In genomic region chr9:20226345-20226744, GRCh38 we compare ENCODE assay signal across 20 cellular contexts.
"Had no signal": no experiment of that assay in that cellular context is flagged by ENCODE, and none has a peak within 500 bp of the region (broad histone marks: within the 10 kb centered on the region; RNA-seq: fewer than 3 reads in every experiment).

No MANE protein-coding gene starts in this region.

- ATAC-seq: activated naive CD4-positive, alpha-beta T cell treated with anti-CD3 and anti-CD28 coated beads, Interleukin-2, amount 50 U/mL, for 72 hours; activated T-cell treated with anti-CD3 and anti-CD28 coated beads, Interleukin-2, amount 50 U/mL, for 72 hours; naive thymus-derived CD4-positive, alpha-beta T cell; pancreas had no signal

- DNase-seq: activated CD4-positive, alpha-beta T cell treated with anti-CD3 and anti-CD28 coated beads, Interleukin-2, amount 50 U/mL, for 1 hour; activated gamma-delta T cell; activated T-cell treated with anti-CD3 and anti-CD28 coated beads, Interleukin-2, amount 50 U/mL, for 72 hours; amygdala; dermis blood vessel endothelial cell; effector memory CD4-positive, alpha-beta T cell; mesendoderm; naive thymus-derived CD4-positive, alpha-beta T cell; pancreas; sigmoid colon; spleen; stimulated activated naive CD4-positive, alpha-beta T cell treated with Interleukin-2 at 50 U/mL for 16 hours; T-helper 1 cell; T-helper 9 cell; transverse colon; uterus had no signal

- H3K4me1 ChIP-seq: sigmoid colon, spleen, uterus had no signal

- H3K27ac ChIP-seq: cardiac muscle cell, esophagus muscularis mucosa, pancreas, sigmoid colon, spleen, suprapubic skin, transverse colon, uterus had no signal

- H3K27me3 ChIP-seq: cardiac muscle cell, esophagus muscularis mucosa, pancreas, sigmoid colon, spleen, suprapubic skin, transverse colon, uterus had no signal

- H3K36me3 ChIP-seq: cardiac muscle cell, esophagus muscularis mucosa, pancreas, sigmoid colon, spleen, suprapubic skin, transverse colon, uterus had no signal

- H3K4me3 Mint-ChIP-seq: activated T-cell treated with anti-CD3 and anti-CD28 coated beads, Interleukin-2, amount 50 U/mL, for 72 hours had no signal

- H3K9me3 ChIP-seq: esophagus muscularis mucosa, pancreas, sigmoid colon, suprapubic skin, transverse colon, uterus had no signal

- H3K27ac Mint-ChIP-seq: activated naive CD4-positive, alpha-beta T cell treated with anti-CD3 and anti-CD28 coated beads, Interleukin-2, amount 50 U/mL, for 72 hours; activated T-cell treated with anti-CD3 and anti-CD28 coated beads, Interleukin-2, amount 50 U/mL, for 72 hours had no signal

- H3K4me3 ChIP-seq: cardiac muscle cell, esophagus muscularis mucosa, pancreas, sigmoid colon, suprapubic skin, transverse colon, uterus had no signal
